In the genomic region with DNA sequence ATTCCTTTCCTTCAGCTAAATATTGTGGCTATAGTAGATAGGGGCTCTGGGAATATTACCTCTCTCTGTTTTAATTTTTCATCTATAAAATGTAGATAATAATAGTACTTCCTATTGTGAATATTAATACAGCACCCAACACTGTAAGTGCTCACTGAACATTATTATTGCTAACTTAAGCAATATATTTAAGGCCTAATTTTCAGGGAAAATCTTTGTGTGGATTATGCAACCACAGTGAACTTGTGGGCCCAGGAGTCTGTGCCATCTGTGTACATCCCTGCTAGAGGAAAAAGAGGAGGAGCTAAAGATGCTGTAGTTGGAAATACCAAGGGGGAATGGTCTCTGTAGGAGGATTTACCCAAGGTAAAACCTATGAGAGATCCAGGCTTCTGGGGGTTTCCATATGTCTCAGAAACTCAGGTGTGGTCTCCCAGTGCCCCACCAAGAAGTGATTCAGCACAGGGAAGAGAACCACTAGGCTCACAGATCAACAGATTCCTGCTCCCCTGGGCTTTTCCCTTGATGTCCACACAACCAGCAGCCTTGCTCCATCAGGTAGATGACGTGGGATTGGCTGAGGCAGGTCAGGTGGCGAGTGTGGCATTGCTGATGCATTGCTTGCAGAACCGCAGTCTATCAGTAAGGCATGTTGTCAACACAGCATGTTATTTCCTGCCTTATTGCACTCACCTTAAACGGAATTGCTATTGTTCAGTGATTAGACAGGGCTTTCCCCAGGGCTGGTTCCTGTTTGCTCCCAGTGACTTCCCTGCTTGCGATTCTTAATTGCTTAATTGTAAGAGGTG, we compare ENCODE assay signal across 8 cellular contexts. TPM values are rescaled to one million over a fixed set of nuclear protein-coding genes. Genes with fewer than 3 reads are reported as not detected.
DNase-seq lines count a peak whose midpoint lies in the region; ATAC-seq, FAIRE-seq and TF ChIP-seq lines count a peak whose summit lies in the region.

No MANE protein-coding gene starts in this region.

- H4K20me1 ChIP-seq in H9 (ENCODE audit: control insufficient read depth, insufficient read depth, insufficient read length): no peaks in the 10 kb centered on the region

- H3K36me3 Mint-ChIP-seq in H9 (ENCODE audit: insufficient read depth in 1 of 3, low read depth in 3 of 3): peaks cover 2 to 9% (median 7%) of the 10 kb centered on the region in 3 experiments
- H3K36me3 Mint-ChIP-seq in T-cell: peaks cover 9% of the 10 kb centered on the region
- peaks cover 7% of the 10 kb centered on the region for H3K36me3 Mint-ChIP-seq in activated naive CD8-positive, alpha-beta T cell treated with anti-CD3 and anti-CD28 coated beads, Interleukin-2, amount 50 U/mL, for 24 hours (ENCODE audit: low read depth)
- H3K36me3 Mint-ChIP-seq in natural killer cell treated with Interleukin-12 subunit alpha and Interleukin-12 subunit beta and Interleukin-15 and Interleukin-18, amount 100 ng/mL, for 72 hours: peaks cover 6% of the 10 kb centered on the region

- peaks cover 26% of the 10 kb centered on the region; the same call in 1 of the 2 replicates for H3K79me2 ChIP-seq in H9 (ENCODE audit: insufficient read depth, low read length)

- H2BK15ac ChIP-seq in H9 (ENCODE audit: low read depth, low read length): no peak overlapping the region

- no peak for TF ChIP-seq RAD21 in A549 (conservative IDR thresholded peaks at IDR 0.05 in 1 of 2, IDR thresholded peaks at IDR 0.05 in 1 of 2)

- no peak overlapping the region for H3K18ac ChIP-seq in H9 (ENCODE audit: insufficient read length, low read depth, low read length)

- no peak overlapping the region for H4K8ac ChIP-seq in H9 (replicated peaks; ENCODE audit: insufficient read length, low read depth, low read length)

- no peak for TF ChIP-seq EP300 in A549 (IDR thresholded peaks at IDR 0.05)

- CTCF ChIA-PET in A549 (lab: Yijun Ruan, JAX): interaction anchor here (1.4 to 7.1 kb wide), 3 partner anchors 11 to 244 kb away, joined by 3 to 68 read pairs (median 15); no protein-coding TSS in a partner anchor
- CTCF ChIA-PET in T-cell (lab: Charles Lee): interaction anchor here (0.8 to 2.0 kb wide), 4 partner anchors 11 to 225 kb away, joined by 3 to 7 read pairs (median 5); no protein-coding TSS in a partner anchor

- FAIRE-seq in A549 (lab: Jason Lieb, UNC) (no peak), urothelium cell line (lab: Jason Lieb, UNC) (no peak)

- H3K27ac Mint-ChIP-seq in H9 (peak overlapping the region in 2 of 3 experiments; percentile 82 to 96; a peak in 5 of 7 replicates), T-cell (peak overlapping the region; percentile 97 to 98)
- H3K27ac Mint-ChIP-seq in activated naive CD8-positive, alpha-beta T cell treated with anti-CD3 and anti-CD28 coated beads, Interleukin-2, amount 50 U/mL, for 24 hours: peak overlapping the region; percentile 95
- H3K27ac Mint-ChIP-seq in natural killer cell treated with Interleukin-12 subunit alpha and Interleukin-12 subunit beta and Interleukin-15 and Interleukin-18, amount 100 ng/mL, for 72 hours: peak overlapping the region; percentile 92 to 96

- TF ChIP-seq CTCF in A549 (IDR thresholded peaks at IDR 0.05) (no peak), H9 (conservative IDR thresholded peaks at IDR 0.05) (no peak)

- H2BK12ac ChIP-seq in H9 (ENCODE audit: insufficient read length, low read depth, low read length): no peak overlapping the region

- TF ChIP-seq POLR2A in A549 (IDR thresholded peaks at IDR 0.05; ENCODE audit: low read length): 0 out of 2 replicates have a peak, but pooled peaks have one; percentile 15

- H3K4me1 Mint-ChIP-seq in H9 (peaks cover 25 to 40% of the 10 kb centered on the region in 2 experiments), T-cell (peaks cover 47 to 59% (median 52%) of the 10 kb centered on the region in 3 donors)
- H3K4me1 Mint-ChIP-seq in activated naive CD8-positive, alpha-beta T cell treated with anti-CD3 and anti-CD28 coated beads, Interleukin-2, amount 50 U/mL, for 24 hours: peaks cover 45% of the 10 kb centered on the region
- H3K4me1 Mint-ChIP-seq in natural killer cell treated with Interleukin-12 subunit alpha and Interleukin-12 subunit beta and Interleukin-15 and Interleukin-18, amount 100 ng/mL, for 72 hours (ENCODE audit: low read depth in 2 of 2): peaks cover 43 to 51% of the 10 kb centered on the region in 2 donors

- DNase-seq in A549 (ENCODE audit: low read depth in 1 of 2, low spot score in 1 of 2) (peak in 1 of 2 experiments; percentile 26), H9 (peak; percentile 71), T-cell (peak; percentile 52 to 95 (median 87)), urothelium cell line (ENCODE audit: low spot score) (peak; percentile 23)
- peak; percentile 77 for DNase-seq in activated naive CD8-positive, alpha-beta T cell treated with anti-CD3 and anti-CD28 coated beads, Interleukin-2, amount 50 U/mL, for 24 hours
- DNase-seq in natural killer cell treated with Interleukin-12 subunit alpha and Interleukin-12 subunit beta and Interleukin-15 and Interleukin-18, amount 100 ng/mL, for 72 hours (ENCODE audit: low spot score): peak; percentile 90

- H3K23ac ChIP-seq in H9 (ENCODE audit: insufficient read length, low read depth, low read length): no peak overlapping the region

- H3K56ac ChIP-seq in H9 (ENCODE audit: insufficient read length, low read depth, low read length): no peak overlapping the region

- H3K23me2 ChIP-seq in H9 (ENCODE audit: insufficient read length, low read depth, low read length, poor library complexity, severe bottlenecking): peaks cover 5% of the 10 kb centered on the region

- H3K27ac ChIP-seq in A549 (peak overlapping the region in 1 of 2 experiments; percentile 81; a peak in 2 of 6 replicates), H9 (ENCODE audit: insufficient read length, low read depth, low read length) (no peak overlapping the region)

- H3K27me3 Mint-ChIP-seq in H9 (ENCODE audit: low read depth) (no peaks in the 10 kb centered on the region; the same call in 1 of the 2 replicates), T-cell (peaks cover 0 to 1% of the 10 kb centered on the region in 2 donors)
- no peaks in the 10 kb centered on the region for H3K27me3 Mint-ChIP-seq in activated naive CD8-positive, alpha-beta T cell treated with anti-CD3 and anti-CD28 coated beads, Interleukin-2, amount 50 U/mL, for 24 hours
- H3K27me3 Mint-ChIP-seq in natural killer cell treated with Interleukin-12 subunit alpha and Interleukin-12 subunit beta and Interleukin-15 and Interleukin-18, amount 100 ng/mL, for 72 hours: no peaks in the 10 kb centered on the region

- H4K5ac ChIP-seq in H9 (ENCODE audit: insufficient read length, low read depth, low read length): no peak overlapping the region

- POLR2A ChIA-PET in A549 (lab: Yijun Ruan, JAX): interaction anchor here (2.6 kb wide), 1 partner anchor 12 kb away, joined by 9 read pairs; no protein-coding TSS in a partner anchor
- POLR2A ChIA-PET in T-cell (lab: Charles Lee): no interaction called here

- H2BK20ac ChIP-seq in H9 (ENCODE audit: low read depth, low read length, poor library complexity, severe bottlenecking): no peak overlapping the region

- 86% methylated on average over 5 of the region's 5 CpGs for WGBS in A549 (ENCODE audit: missing lambda C conversion rate)
- WGBS in H9 (ENCODE audit: extremely low coverage, insufficient read length, low lambda C conversion rate): no CpG with 5 or more reads among the region's 5 CpGs

- H3K4me1 ChIP-seq in A549: peaks cover 31% of the 10 kb centered on the region
- H3K4me1 ChIP-seq in H9 (ENCODE audit: insufficient read depth, low read length): peaks cover 9% of the 10 kb centered on the region

- no peak overlapping the region for H2BK5ac ChIP-seq in H9 (ENCODE audit: insufficient read length, low read length)

- no peak overlapping the region for H2AK5ac ChIP-seq in H9 (ENCODE audit: insufficient read length, low read length)

- ATAC-seq in A549: no peak
- ATAC-seq in T-cell (replicated peaks in 1 of 4): peak; percentile 47 to 70 (median 52)
- peak; percentile 67 for ATAC-seq in activated naive CD8-positive, alpha-beta T cell treated with anti-CD3 and anti-CD28 coated beads, Interleukin-2, amount 50 U/mL, for 24 hours
- ATAC-seq in natural killer cell treated with Interleukin-12 subunit alpha and Interleukin-12 subunit beta and Interleukin-15 and Interleukin-18, amount 100 ng/mL, for 72 hours: peak; percentile 70 to 79
- no peak for ATAC-seq in HG03439 (IDR thresholded peaks at IDR 0.05; ENCODE audit: unreplicated experiment)
- ATAC-seq in HG03378 (IDR thresholded peaks at IDR 0.05; ENCODE audit: unreplicated experiment): no peak

- H4K91ac ChIP-seq in H9 (ENCODE audit: insufficient read length, low read depth, low read length): no peak overlapping the region

- H2AFZ ChIP-seq in H9 (ENCODE audit: low read length): no peak overlapping the region

- H3K4me2 ChIP-seq in A549 (peak overlapping the region; percentile 59), H9 (ENCODE audit: insufficient read depth, insufficient read length, low read length) (no peak overlapping the region)

- H3K4me3 Mint-ChIP-seq in H9 (peak overlapping the region; percentile 60 to 81; a peak in 3 of 5 replicates), T-cell (peak overlapping the region in 2 of 3 donors; percentile 65 to 81)
- H3K4me3 Mint-ChIP-seq in activated naive CD8-positive, alpha-beta T cell treated with anti-CD3 and anti-CD28 coated beads, Interleukin-2, amount 50 U/mL, for 24 hours: peak overlapping the region; percentile 73
- peak overlapping the region; percentile 78 for H3K4me3 Mint-ChIP-seq in natural killer cell treated with Interleukin-12 subunit alpha and Interleukin-12 subunit beta and Interleukin-15 and Interleukin-18, amount 100 ng/mL, for 72 hours

- no peaks in the 10 kb centered on the region for H3K27me3 ChIP-seq in H9 (ENCODE audit: insufficient read depth, low read length)

- no peak overlapping the region for H3T11ph ChIP-seq in H9 (ENCODE audit: low read length)

- H3K9me3 ChIP-seq in A549: no peaks in the 10 kb centered on the region
- H3K9me3 ChIP-seq in H9 (ENCODE audit: control insufficient read depth, low read depth, low read length): no peaks in the 10 kb centered on the region

- no peak overlapping the region for H3K9ac ChIP-seq in H9 (ENCODE audit: extremely low read depth, insufficient read length, low read length)

- H3K14ac ChIP-seq in H9 (ENCODE audit: insufficient read depth, low read length): no peak overlapping the region

- H3K9me3 Mint-ChIP-seq in H9: no peaks in the 10 kb centered on the region; a peak in 1 of 5 replicates
- peaks cover 0 to 4% (median 3%) of the 10 kb centered on the region in 3 donors for H3K9me3 Mint-ChIP-seq in T-cell
- H3K9me3 Mint-ChIP-seq in activated naive CD8-positive, alpha-beta T cell treated with anti-CD3 and anti-CD28 coated beads, Interleukin-2, amount 50 U/mL, for 24 hours: peaks cover 4% of the 10 kb centered on the region
- H3K9me3 Mint-ChIP-seq in natural killer cell treated with Interleukin-12 subunit alpha and Interleukin-12 subunit beta and Interleukin-15 and Interleukin-18, amount 100 ng/mL, for 72 hours: no peaks in the 10 kb centered on the region

- 0 out of 3 replicates have a peak overlapping the region, but pooled peaks have one; percentile 61 for H3K4me3 ChIP-seq in A549

- H3K4ac ChIP-seq in H9 (ENCODE audit: low read depth, low read length): no peak overlapping the region

- H3K79me1 ChIP-seq in H9 (ENCODE audit: insufficient read depth, low read depth, low read length, poor library complexity, severe bottlenecking): no peaks in the 10 kb centered on the region

- no peak overlapping the region for H2BK120ac ChIP-seq in H9 (ENCODE audit: low read depth, low read length, poor library complexity, severe bottlenecking)

RNA-seq across cellular contexts. Expression of a gene that starts 1.6 kb away (rescaled TPM):
- polyA plus RNA-seq in A549 (2011; rRNA removed) (18.4 and 20.4 TPM in 2 replicates), A549 (2017; fragmentation: RNase III; extraction: RNeasy Plus Mini Kit Qiagen cat#74134 plus additional on column Dnase treatment) (12.6 to 14.4 TPM (median 14.1 TPM) in 3 replicates)
- polyA plus RNA-seq in A549 (2012; cell fraction: cytosol; rRNA removed): 5.8 and 7.3 TPM in 2 replicates
- polyA plus RNA-seq in A549 (2012; cell fraction: nucleus; rRNA removed): 14.0 and 14.8 TPM in 2 replicates
- 12.1 and 12.8 TPM in 2 replicates for polyA minus RNA-seq in A549 (2011; rRNA and poly(A)+ RNA removed)
- total RNA-seq in H9 (2021) (34.2 and 36.5 TPM in 2 replicates), T-cell (10 to 100 TPM; 49.5 to 91.7 (median 54.3) TPM)
- 100 to 1,000 TPM in 1 of 2 donors, 10 to 100 TPM in 1; 66.3 to 138 TPM for total RNA-seq in natural killer cell treated with Interleukin-12 subunit alpha and Interleukin-12 subunit beta and Interleukin-15 and Interleukin-18, amount 100 ng/mL, for 72 hours

Comparison
In these comparisons a context has a peak if more than half of its experiments do, and no peak if none do; other contexts are left out.
1. ATAC-seq: peak in T-cell (4 of 4), activated naive CD8-positive, alpha-beta T cell treated with anti-CD3 and anti-CD28 coated beads, Interleukin-2, amount 50 U/mL, for 24 hours (single experiment) and natural killer cell treated with Interleukin-12 subunit alpha and Interleukin-12 subunit beta and Interleukin-15 and Interleukin-18, amount 100 ng/mL, for 72 hours (2 of 2); none in A549 (0 of 2), HG03439 (single experiment) and HG03378 (single experiment).
2. Peak in every context shown above with its lines, with median percentiles within 50 percentile points of each other: H3K27ac Mint-ChIP-seq and H3K4me3 Mint-ChIP-seq.